In genomic region chr4:42640613-42641012, GRCh38 we compare ENCODE assay signal across 18 cellular contexts. TPM values are rescaled to one million over a fixed set of nuclear protein-coding genes. Genes with fewer than 3 reads are reported as not detected.
DNase-seq lines count a peak whose midpoint lies in the region; ATAC-seq and TF ChIP-seq lines count a peak whose summit lies in the region.
"Had no signal": no experiment of that assay in that cellular context is flagged by ENCODE, and none has a peak within 500 bp of the region (broad histone marks: within the 10 kb centered on the region; RNA-seq: fewer than 3 reads in every experiment).

No MANE protein-coding gene starts in this region.

- no peaks in the 10 kb centered on the region for H3K27me3 Mint-ChIP-seq in activated CD8-positive, alpha-beta memory T cell treated with anti-CD3 and anti-CD28 coated beads, Interleukin-2, amount 10 ng/mL, durations not matched to agents 7 days and 5 days
- H3K27me3 Mint-ChIP-seq in immature natural killer cell (ENCODE audit: low read depth in 3 of 3) = peaks cover 0 to 6% (median 2%) of the 10 kb centered on the region in 3 donors
- peaks cover 3% of the 10 kb centered on the region for H3K27me3 Mint-ChIP-seq in type B pancreatic cell

- no peaks in the 10 kb centered on the region for H3K27me3 ChIP-seq in OCI-LY3 (ENCODE audit: low read depth, low read length)
- peaks cover 15% of the 10 kb centered on the region for H3K27me3 ChIP-seq in MG63
- H3K27me3 ChIP-seq: body of pancreas had no signal

- H3K9me3 ChIP-seq in OCI-LY3 (ENCODE audit: insufficient read depth, low read length) (no peaks in the 10 kb centered on the region), MG63 (no peaks in the 10 kb centered on the region)
- H3K9me3 ChIP-seq: body of pancreas had no signal

- no peak overlapping the region for H3K9ac ChIP-seq in OCI-LY3 (ENCODE audit: low read length)

- H4K20me1 ChIP-seq in OCI-LY3 (ENCODE audit: insufficient read depth, low read length) = no peaks in the 10 kb centered on the region

- no peaks in the 10 kb centered on the region for H3K9me3 Mint-ChIP-seq in activated CD8-positive, alpha-beta memory T cell treated with anti-CD3 and anti-CD28 coated beads, Interleukin-2, amount 10 ng/mL, durations not matched to agents 7 days and 5 days (ENCODE audit: low read depth)
- H3K9me3 Mint-ChIP-seq in immature natural killer cell (no peaks in the 10 kb centered on the region), type B pancreatic cell (no peaks in the 10 kb centered on the region)

- ATAC-seq in activated CD8-positive, alpha-beta memory T cell treated with anti-CD3 and anti-CD28 coated beads, Interleukin-2, amount 10 ng/mL, durations not matched to agents 7 days and 5 days = no peak
- ATAC-seq: body of pancreas had no signal

- peak overlapping the region; percentile 84; the same call in 1 of the 2 replicates for H3K4me2 ChIP-seq in OCI-LY3 (ENCODE audit: low read length)

- H3K4me1 Mint-ChIP-seq in activated CD8-positive, alpha-beta memory T cell treated with anti-CD3 and anti-CD28 coated beads, Interleukin-2, amount 10 ng/mL, durations not matched to agents 7 days and 5 days = peaks cover 80% of the 10 kb centered on the region
- H3K4me1 Mint-ChIP-seq in immature natural killer cell (peaks cover 90 to 100% of the 10 kb centered on the region in 2 donors), type B pancreatic cell (ENCODE audit: unreplicated experiment) (peaks cover 7% of the 10 kb centered on the region)

- DNase-seq in activated CD8-positive, alpha-beta memory T cell treated with anti-CD3 and anti-CD28 coated beads, Interleukin-2, amount 10 ng/mL, durations not matched to agents 7 days and 5 days = no peak
- DNase-seq in activated CD8-positive, alpha-beta memory T cell treated with anti-CD3 and anti-CD28 coated beads for 24 hours = no peak
- DNase-seq in immature natural killer cell (no peak), type B pancreatic cell (ENCODE audit: extremely low spot score, unreplicated experiment) (no peak), dermis blood vessel endothelial cell (no peak), T-helper 9 cell (no peak), MG63 (no peak)
- DNase-seq: activated CD8-positive, alpha-beta memory T cell treated with anti-CD3 and anti-CD28 coated beads, Interleukin-2, amount 50 U/mL, for 48 hours; activated naive CD4-positive, alpha-beta T cell treated with anti-CD3 and anti-CD28 coated beads, Interleukin-2, amount 50 U/mL, for 16 hours; body of pancreas; DMS79 treated with DMSO at 0.1 percent for 48 hours; GOT3; NCI-H2081; NCI-H524 treated with DMSO at 0.1 percent for 48 hours; SIG-M5; trophoblast cell had no signal

- peaks cover 76% of the 10 kb centered on the region for H3K4me1 ChIP-seq in OCI-LY3 (ENCODE audit: low read length)

- H3K4me3 Mint-ChIP-seq in activated CD8-positive, alpha-beta memory T cell treated with anti-CD3 and anti-CD28 coated beads, Interleukin-2, amount 10 ng/mL, durations not matched to agents 7 days and 5 days = no peak overlapping the region
- H3K4me3 Mint-ChIP-seq in immature natural killer cell (peak overlapping the region in 2 of 5 donors; percentile 45), type B pancreatic cell (no peak overlapping the region)

- H3K36me3 ChIP-seq in OCI-LY3 (replicated peaks; ENCODE audit: low read depth, low read length) (no peaks in the 10 kb centered on the region), MG63 (no peaks in the 10 kb centered on the region)

- H2AFZ ChIP-seq in OCI-LY3 (ENCODE audit: low read depth, low read length) = no peak overlapping the region

- 0 out of 2 replicates have a peak overlapping the region, but pooled peaks have one; percentile 75 for H3K27ac ChIP-seq in OCI-LY3 (ENCODE audit: low read length)
- H3K27ac ChIP-seq: body of pancreas had no signal

- H3K4me3 ChIP-seq in OCI-LY3 (ENCODE audit: low read length) (no peak overlapping the region), MG63 (no peak overlapping the region)
- H3K4me3 ChIP-seq: body of pancreas, lung had no signal

- CTCF ChIA-PET in activated CD8-positive, alpha-beta memory T cell treated with anti-CD3 and anti-CD28 coated beads, Interleukin-2, amount 10 ng/mL, durations not matched to agents 7 days and 5 days (lab: Charles Lee) = no interaction called here

- H3K27ac Mint-ChIP-seq in activated CD8-positive, alpha-beta memory T cell treated with anti-CD3 and anti-CD28 coated beads, Interleukin-2, amount 10 ng/mL, durations not matched to agents 7 days and 5 days = peak overlapping the region; percentile 61
- H3K27ac Mint-ChIP-seq in immature natural killer cell = peak overlapping the region in 4 of 6 donors; percentile 13 to 39 (median 32)
- H3K27ac Mint-ChIP-seq in type B pancreatic cell = peak overlapping the region; percentile 73

- H3K36me3 Mint-ChIP-seq in activated CD8-positive, alpha-beta memory T cell treated with anti-CD3 and anti-CD28 coated beads, Interleukin-2, amount 10 ng/mL, durations not matched to agents 7 days and 5 days = peaks cover 4% of the 10 kb centered on the region
- H3K36me3 Mint-ChIP-seq in immature natural killer cell = no peaks in the 10 kb centered on the region
- H3K36me3 Mint-ChIP-seq in type B pancreatic cell = no peaks in the 10 kb centered on the region

- no peak for TF ChIP-seq CTCF in OCI-LY3 (IDR thresholded peaks at IDR 0.05; ENCODE audit: low read depth, low read length)
- no peak for TF ChIP-seq CTCF in type B pancreatic cell (conservative IDR thresholded peaks at IDR 0.05)

- H3K79me2 ChIP-seq in OCI-LY3 (ENCODE audit: low read length) = peaks cover 99% of the 10 kb centered on the region

RNA-seq across cellular contexts. Expression of gene ATP8A1, which starts 16.3 kb away (rescaled TPM):
- total RNA-seq in activated CD8-positive, alpha-beta memory T cell treated with anti-CD3 and anti-CD28 coated beads, Interleukin-2, amount 10 ng/mL, durations not matched to agents 7 days and 5 days = 10 to 100 TPM; 31.3 to 43.8 TPM
- 10 to 100 TPM; 15.3 to 23.0 (median 18.1) TPM for polyA plus RNA-seq in immature natural killer cell
- total RNA-seq in type B pancreatic cell (ENCODE audit: low replicate concordance) = 10.3 and 11.6 TPM in 2 replicates
- 16.7 and 40.8 TPM in 2 replicates for total RNA-seq in dermis blood vessel endothelial cell
- 0.10 TPM in 1 of 2 replicates, not detected in the other for total RNA-seq in MG63 (2014; rRNA removed; shearing (Covaris generic); ENCODE audit: low replicate concordance)

Comparison
In these comparisons a context has a peak if more than half of its experiments do, and no peak if none do; other contexts are left out.
1. RNA of gene ATP8A1, which starts 16.3 kb away (total RNA-seq): 31.3 to 43.8 TPM in activated CD8-positive, alpha-beta memory T cell treated with anti-CD3 and anti-CD28 coated beads, Interleukin-2, amount 10 ng/mL, durations not matched to agents 7 days and 5 days, 16.7 to 40.8 TPM in dermis blood vessel endothelial cell and 10.3 to 11.6 TPM in type B pancreatic cell; 0.10 TPM in MG63; every median in the first group is over 10 times any median in the second.
2. Peak in every context shown above with its lines, with median percentiles within 50 percentile points of each other: H3K27ac Mint-ChIP-seq.